ENCODE assay signal across 31 cellular contexts in genomic region chr1:67242016-67242415, GRCh38.
"Had no signal": no experiment of that assay in that cellular context is flagged by ENCODE, and none has a peak within 500 bp of the region (broad histone marks: within the 10 kb centered on the region; RNA-seq: fewer than 3 reads in every experiment).

No MANE protein-coding gene starts in this region.

- H3K27ac Mint-ChIP-seq: activated B cell treated with CpG ODN at 0.5 μM for 24 hours; activated CD4-positive, alpha-beta memory T cell treated with anti-CD3 and anti-CD28 coated beads for 36 hours; activated CD4-positive, alpha-beta T cell treated with anti-CD3 and anti-CD28 coated beads, Interleukin-2, amount 10 ng/mL, durations not matched to agents 24 days and 14 days; activated CD8-positive, alpha-beta memory T cell treated with anti-CD3 and anti-CD28 coated beads, Interleukin-2, amount 10 ng/mL, durations not matched to agents 7 days and 5 days; activated CD8-positive, alpha-beta T cell treated with anti-CD3 and anti-CD28 coated beads for 36 hours; activated naive CD4-positive, alpha-beta T cell treated with anti-CD3 and anti-CD28 coated beads for 36 hours; activated naive CD8-positive, alpha-beta T cell; activated naive CD8-positive, alpha-beta T cell treated with anti-CD3 and anti-CD28 coated beads, Interleukin-2, amount 10 ng/mL, durations not matched to agents 7 days and 5 days; activated T-helper 2 cell treated with anti-CD3 and anti-CD28 coated beads, Interferon-gamma antibody, Interleukin-2, Interleukin-4, amounts not matched to agents 10 μg/mL and 5 μg/mL and 100 μg/mL, durations not matched to agents 14 hours and 24 hours and 36 hours; brain; T-helper 1 cell treated with Interleukin-12 subunit alpha and Interleukin-12 subunit beta and Interleukin-4 antibody, amounts not matched to agents 30 μg/mL and 1 μg/mL, for 36 hours; T-helper 2 cell treated with Interferon-gamma antibody and Interleukin-4, amounts not matched to agents 5 μg/mL and 100 μg/mL, for 36 hours had no signal

- H3K27me3 Mint-ChIP-seq: activated CD4-positive, alpha-beta T cell treated with anti-CD3 and anti-CD28 coated beads, Interleukin-2, amount 10 ng/mL, durations not matched to agents 24 days and 14 days; activated naive CD8-positive, alpha-beta T cell; activated naive CD8-positive, alpha-beta T cell treated with anti-CD3 and anti-CD28 coated beads, Interleukin-2, amount 50 U/mL, for 24 hours; central memory CD8-positive, alpha-beta T cell had no signal

- H3K36me3 Mint-ChIP-seq: activated naive CD8-positive, alpha-beta T cell; brain had no signal

- ATAC-seq: activated CD8-positive, alpha-beta memory T cell treated with anti-CD3 and anti-CD28 coated beads, Interleukin-2, amount 10 ng/mL, durations not matched to agents 7 days and 5 days; activated CD8-positive, alpha-beta T cell treated with anti-CD3 and anti-CD28 coated beads for 36 hours; activated naive CD8-positive, alpha-beta T cell treated with anti-CD3 and anti-CD28 coated beads, Interleukin-2, amount 50 U/mL, for 24 hours; activated T-cell treated with anti-CD3 and anti-CD28 coated beads, Interleukin-2, amount 50 U/mL, for 4 hours had no signal

- H3K4me3 Mint-ChIP-seq: activated B cell treated with CpG ODN at 0.5 μM for 24 hours; activated CD4-positive, alpha-beta memory T cell treated with anti-CD3 and anti-CD28 coated beads for 36 hours; activated CD4-positive, alpha-beta T cell treated with anti-CD3 and anti-CD28 coated beads, Interleukin-2, amount 10 ng/mL, durations not matched to agents 24 days and 14 days; activated CD8-positive, alpha-beta memory T cell treated with anti-CD3 and anti-CD28 coated beads, Interleukin-2, amount 10 ng/mL, durations not matched to agents 7 days and 5 days; activated CD8-positive, alpha-beta T cell treated with anti-CD3 and anti-CD28 coated beads for 36 hours; activated naive CD4-positive, alpha-beta T cell treated with anti-CD3 and anti-CD28 coated beads for 36 hours; activated naive CD8-positive, alpha-beta T cell; activated naive CD8-positive, alpha-beta T cell treated with anti-CD3 and anti-CD28 coated beads, Interleukin-2, amount 10 ng/mL, durations not matched to agents 7 days and 5 days; activated naive CD8-positive, alpha-beta T cell treated with anti-CD3 and anti-CD28 coated beads, Interleukin-2, amount 50 U/mL, for 24 hours; activated T-cell treated with anti-CD3 and anti-CD28 coated beads, Interleukin-2, amount 50 U/mL, for 4 hours; brain; central memory CD8-positive, alpha-beta T cell; T-helper 1 cell treated with Interleukin-12 subunit alpha and Interleukin-12 subunit beta and Interleukin-4 antibody, amounts not matched to agents 30 μg/mL and 1 μg/mL, for 36 hours; T-helper 2 cell treated with Interferon-gamma antibody and Interleukin-4, amounts not matched to agents 5 μg/mL and 100 μg/mL, for 36 hours had no signal

- H3K4me1 Mint-ChIP-seq: activated B cell treated with CpG ODN at 0.5 μM for 24 hours; brain; central memory CD8-positive, alpha-beta T cell had no signal

- DNase-seq: activated B cell treated with CpG ODN at 0.5 μM for 24 hours; activated CD4-positive, alpha-beta memory T cell treated with anti-CD3 and anti-CD28 coated beads for 36 hours; activated CD4-positive, alpha-beta T cell treated with anti-CD3 and anti-CD28 coated beads, Interleukin-2, amount 10 ng/mL, durations not matched to agents 24 days and 14 days; activated CD4-positive, alpha-beta T cell treated with anti-CD3 and anti-CD28 coated beads, Interleukin-2, amount 50 U/mL, for 1 hour; activated CD4-positive, alpha-beta T cell treated with anti-CD3 and anti-CD28 coated beads, Interleukin-2, amount 50 U/mL, for 4 hours; activated CD4-positive, CD25-positive, alpha-beta regulatory T cell treated with anti-CD3 and anti-CD28 coated beads, Interleukin-2, amount 50 U/mL, for 72 hours; activated CD8-positive, alpha-beta memory T cell treated with anti-CD3 and anti-CD28 coated beads for 24 hours; activated CD8-positive, alpha-beta memory T cell treated with anti-CD3 and anti-CD28 coated beads, Interleukin-2, amount 10 ng/mL, durations not matched to agents 7 days and 5 days; activated CD8-positive, alpha-beta memory T cell treated with anti-CD3 and anti-CD28 coated beads, Interleukin-2, amount 50 U/mL, for 48 hours; activated effector memory CD4-positive, alpha-beta T cell treated with Interleukin-2 at 50 U/mL for 16 hours; activated gamma-delta T cell; activated naive CD4-positive, alpha-beta T cell treated with anti-CD3 and anti-CD28 coated beads for 36 hours; activated naive CD4-positive, alpha-beta T cell treated with anti-CD3 and anti-CD28 coated beads, Interleukin-2, amount 50 U/mL, for 16 hours; activated naive CD8-positive, alpha-beta T cell treated with anti-CD3 and anti-CD28 coated beads, Interleukin-2, amount 10 ng/mL, durations not matched to agents 7 days and 5 days; activated naive CD8-positive, alpha-beta T cell treated with anti-CD3 and anti-CD28 coated beads, Interleukin-2, amount 50 U/mL, for 24 hours; activated T-cell treated with anti-CD3 and anti-CD28 coated beads, Interleukin-2, amount 50 U/mL, for 4 hours; amygdala; anterior cingulate cortex; caudate nucleus; cerebellar nuclear complex; SW 1271; T-helper 1 cell; T-helper 2 cell; T-helper 9 cell had no signal

- H3K9me3 Mint-ChIP-seq: activated B cell treated with CpG ODN at 0.5 μM for 24 hours; activated CD4-positive, alpha-beta memory T cell treated with anti-CD3 and anti-CD28 coated beads for 36 hours; activated CD8-positive, alpha-beta T cell treated with anti-CD3 and anti-CD28 coated beads for 36 hours; activated T-cell treated with anti-CD3 and anti-CD28 coated beads, Interleukin-2, amount 50 U/mL, for 4 hours; central memory CD8-positive, alpha-beta T cell had no signal
